In the genomic region with DNA sequence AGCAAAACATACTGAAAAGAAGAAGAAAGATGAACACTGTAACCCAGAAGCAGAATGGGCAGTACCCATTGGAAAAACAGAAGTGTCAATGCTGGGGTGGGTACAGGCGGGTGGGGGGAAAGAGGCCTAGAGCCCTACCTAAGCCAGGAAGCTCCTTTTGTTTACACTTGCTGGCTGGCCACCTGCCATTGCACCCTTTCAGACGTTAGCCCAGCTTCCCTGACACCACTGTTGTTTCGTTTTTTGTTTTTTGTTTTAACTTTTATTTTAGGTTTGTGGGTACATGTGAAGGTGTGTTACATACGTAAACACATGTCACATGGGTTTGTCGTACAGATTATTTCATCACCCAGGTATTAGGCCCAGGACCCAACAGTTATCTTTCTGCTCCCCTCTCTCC, we compare ENCODE assay signal across 19 cellular contexts. TPM values are rescaled to one million over a fixed set of nuclear protein-coding genes. Genes with fewer than 3 reads are reported as not detected.
DNase-seq lines count a peak whose midpoint lies in the region; ATAC-seq and TF ChIP-seq lines count a peak whose summit lies in the region.
"Had no signal": no experiment of that assay in that cellular context is flagged by ENCODE, and none has a peak within 500 bp of the region (broad histone marks: within the 10 kb centered on the region; RNA-seq: fewer than 3 reads in every experiment).

No MANE protein-coding gene starts in this region.

- H3K36me3 Mint-ChIP-seq in progenitor cell of endocrine pancreas (ENCODE audit: insufficient read depth), result peaks cover under 1% of the 10 kb centered on the region
- H3K36me3 Mint-ChIP-seq: T-cell had no signal

- peaks cover 52% of the 10 kb centered on the region for H3K4me1 Mint-ChIP-seq in progenitor cell of endocrine pancreas (ENCODE audit: low read depth)

- TF ChIP-seq CTCF in body of pancreas (IDR thresholded peaks at IDR 0.05) (no peak), progenitor cell of endocrine pancreas (IDR thresholded peaks at IDR 0.05; ENCODE audit: unreplicated experiment) (no peak), suprapubic skin (IDR thresholded peaks at IDR 0.05) (no peak)

- no peaks in the 10 kb centered on the region for H3K9me3 Mint-ChIP-seq in progenitor cell of endocrine pancreas (ENCODE audit: low read depth)
- H3K9me3 Mint-ChIP-seq: CD4-positive, alpha-beta T cell; T-cell had no signal

- 43 to 48% methylated on average over 5 of the region's 5 CpGs for WGBS in body of pancreas, 2 donors
- 52% methylated on average over 5 of the region's 5 CpGs for WGBS in suprapubic skin

- H3K27ac ChIP-seq in body of pancreas, result peak overlapping the region in 3 of 4 donors; percentile 44 to 56 (median 48)
- no peak overlapping the region for H3K27ac ChIP-seq in suprapubic skin
- H3K27ac ChIP-seq: esophagus muscularis mucosa, heart right ventricle had no signal

- DNase-seq in NCI-H2196 (lab: John Stamatoyannopoulos, UW; ENCODE audit: unreplicated experiment) (peak; percentile 17), NCI-H2196 treated with DMSO at 0.1 percent for 48 hours (lab: John Stamatoyannopoulos, UW; ENCODE audit: unreplicated experiment) (no peak), NCI-H146 (lab: John Stamatoyannopoulos, UW) (peak; percentile 71), body of pancreas (peak in 2 of 4 donors; percentile 20 to 49), progenitor cell of endocrine pancreas (ENCODE audit: low spot score, unreplicated experiment) (no peak), suprapubic skin (ENCODE audit: low spot score in 2 of 2) (no peak), GF-D8 (lab: John Stamatoyannopoulos, UW) (no peak)
- DNase-seq: activated gamma-delta T cell treated with Interleukin-2 at 50 U/mL for 16 hours; CD4-positive, alpha-beta T cell; cortex of kidney; H7; heart right ventricle; islet precursor cell; NCI-H82; stimulated activated CD4-positive, alpha-beta T cell treated with anti-CD3 and anti-CD28 coated beads, Interleukin-4, amount 100 ng/mL, for 4 hours; T-cell; trophoblast cell had no signal

- no peaks in the 10 kb centered on the region for H3K36me3 ChIP-seq in body of pancreas (replicated peaks in 1 of 2; ENCODE audit: insufficient read depth in 1 of 2, low read depth in 2 of 2)
- H3K36me3 ChIP-seq in suprapubic skin, result no peaks in the 10 kb centered on the region
- H3K36me3 ChIP-seq: esophagus muscularis mucosa, heart right ventricle had no signal

- intact Hi-C loops in body of pancreas (cut with DNase I), result no loop called here

- H3K4me3 Mint-ChIP-seq in progenitor cell of endocrine pancreas (ENCODE audit: low read depth), result no peak overlapping the region
- H3K4me3 Mint-ChIP-seq: CD4-positive, alpha-beta T cell; T-cell had no signal

- H3K4me1 ChIP-seq in body of pancreas, result peaks cover 59% of the 10 kb centered on the region
- peaks cover 10% of the 10 kb centered on the region for H3K4me1 ChIP-seq in suprapubic skin
- H3K4me1 ChIP-seq: esophagus muscularis mucosa, heart right ventricle had no signal

- ATAC-seq in body of pancreas, result no peak
- ATAC-seq in HG03520 (IDR thresholded peaks at IDR 0.05; ENCODE audit: unreplicated experiment), result no peak
- ATAC-seq: heart right ventricle, T-cell had no signal

- H3K27ac Mint-ChIP-seq in progenitor cell of endocrine pancreas, result peak overlapping the region; percentile 94
- H3K27ac Mint-ChIP-seq: CD4-positive, alpha-beta T cell; T-cell had no signal

- H3K27me3 ChIP-seq in body of pancreas (no peaks in the 10 kb centered on the region), suprapubic skin (no peaks in the 10 kb centered on the region)
- H3K27me3 ChIP-seq: esophagus muscularis mucosa, heart right ventricle had no signal

- no peak for TF ChIP-seq EP300 in suprapubic skin (IDR thresholded peaks at IDR 0.05)

- H3K27me3 Mint-ChIP-seq in progenitor cell of endocrine pancreas, result no peaks in the 10 kb centered on the region
- H3K27me3 Mint-ChIP-seq: CD4-positive, alpha-beta T cell; T-cell had no signal

- H3K9me3 ChIP-seq in body of pancreas (no peaks in the 10 kb centered on the region), suprapubic skin (no peaks in the 10 kb centered on the region)
- H3K9me3 ChIP-seq: esophagus muscularis mucosa, heart right ventricle had no signal

- TF ChIP-seq POLR2A in body of pancreas (IDR thresholded peaks at IDR 0.05), result no peak
- TF ChIP-seq POLR2A in suprapubic skin (IDR thresholded peaks at IDR 0.05), result no peak

- H3K4me3 ChIP-seq in body of pancreas, result no peak overlapping the region
- H3K4me3 ChIP-seq in suprapubic skin, result no peak overlapping the region
- H3K4me3 ChIP-seq: esophagus muscularis mucosa, heart right ventricle had no signal

RNA-seq across cellular contexts. Expression of gene PLEKHA7, which starts 55.4 kb away (rescaled TPM):
- total RNA-seq in body of pancreas, result 10 to 100 TPM; 30.4 to 34.6 TPM
- 77.1 and 78.7 TPM in 2 replicates for total RNA-seq in progenitor cell of endocrine pancreas
- 10 to 100 TPM; 23.6 to 47.5 (median 32.7) TPM for total RNA-seq in suprapubic skin

Comparison
In these comparisons a context has a peak if more than half of its experiments do, and no peak if none do; other contexts are left out.
1. DNase-seq: peak in NCI-H2196 (single experiment) and NCI-H146 (single experiment); none in NCI-H2196 treated with DMSO at 0.1 percent for 48 hours (single experiment), progenitor cell of endocrine pancreas (single experiment), suprapubic skin (0 of 2) and GF-D8 (single experiment).